ENCODE assay signal across 7 cellular contexts in genomic region chr13:35157143-35157755, GRCh38.
DNase-seq lines count a peak whose midpoint lies in the region; ATAC-seq, FAIRE-seq and TF ChIP-seq lines count a peak whose summit lies in the region.

No MANE protein-coding gene starts in this region.

- no peak overlapping the region for H2BK12ac ChIP-seq in mesenchymal stem cell (ENCODE audit: low read length in 2 of 2)

- H3K79me1 ChIP-seq in mesenchymal stem cell (replicated peaks; ENCODE audit: low read length, poor library complexity, severe bottlenecking), result peaks cover 2% of the 10 kb centered on the region

- WGBS in mesenchymal stem cell, result no CpG with 5 or more reads among the region's 3 CpGs

- in situ Hi-C loops in KBM-7 (cut with MboI; ENCODE audit: low pct_unique_long_range_greater_than_20kb, low sequenced_read_pairs), result no loop called here

- H3K27me3 ChIP-seq in mesenchymal stem cell (ENCODE audit: control insufficient read depth in 1 of 2, insufficient read depth in 1 of 2, low read length in 2 of 2), result no peaks in the 10 kb centered on the region

- TF ChIP-seq CTCF in RWPE1 (conservative IDR thresholded peaks at IDR 0.05; ENCODE audit: low read depth), result peak; percentile 75

- H3K27ac ChIP-seq in RWPE1 (no peak overlapping the region), mesenchymal stem cell (ENCODE audit: low read length, poor library complexity, severe bottlenecking) (no peak overlapping the region)

- DNase-seq in KBM-7 (peak; percentile 74), RWPE1 (ENCODE audit: low spot score) (peak; percentile 38), dedifferentiated amniotic fluid mesenchymal stem cell (ENCODE audit: extremely low spot score) (peak; percentile 68), mesenchymal stem cell (peak; percentile 66), NCI-H128 (lab: John Stamatoyannopoulos, UW; ENCODE audit: unreplicated experiment) (no peak)

- no peak overlapping the region for H3K23ac ChIP-seq in mesenchymal stem cell (ENCODE audit: low read length in 2 of 2)

- no peak overlapping the region for H3K9ac ChIP-seq in mesenchymal stem cell (ENCODE audit: low read length)

- H3K4me2 ChIP-seq in mesenchymal stem cell (ENCODE audit: low read length, poor library complexity, severe bottlenecking), result no peak overlapping the region

- H3K14ac ChIP-seq in mesenchymal stem cell (ENCODE audit: low read length in 2 of 2), result no peak overlapping the region

- CTCF ChIA-PET in RWPE1 (lab: Yijun Ruan, JAX), result interaction anchor here (0.7 kb wide), 1 partner anchor 224 kb away, joined by 3 read pairs; no protein-coding TSS in a partner anchor

- no peak overlapping the region for H2BK15ac ChIP-seq in mesenchymal stem cell (ENCODE audit: low read depth, poor library complexity, severe bottlenecking)

- no peak overlapping the region for H2AFZ ChIP-seq in mesenchymal stem cell (ENCODE audit: low read depth, low read length)

- no peaks in the 10 kb centered on the region for H3K4me1 ChIP-seq in mesenchymal stem cell (ENCODE audit: control insufficient read depth, insufficient read depth, low read depth, low read length)

- H3K4ac ChIP-seq in mesenchymal stem cell (ENCODE audit: low read depth in 1 of 2, low read length in 2 of 2), result no peak overlapping the region

- no peak overlapping the region for H3K4me3 ChIP-seq in mesenchymal stem cell (ENCODE audit: insufficient read depth in 1 of 2, low read depth in 1 of 2, low read length in 2 of 2)

- H4K8ac ChIP-seq in mesenchymal stem cell (ENCODE audit: low read length), result no peak overlapping the region

- H2BK120ac ChIP-seq in mesenchymal stem cell (ENCODE audit: low read depth, low read length), result no peak overlapping the region

- H3K36me3 ChIP-seq in mesenchymal stem cell (ENCODE audit: control insufficient read depth in 1 of 2, insufficient read depth in 2 of 2, low read depth in 1 of 2, low read length in 2 of 2), result no peaks in the 10 kb centered on the region

- H3K9me3 ChIP-seq in mesenchymal stem cell (ENCODE audit: control insufficient read depth, low read length), result no peaks in the 10 kb centered on the region

- peak; percentile 81 for ATAC-seq in GM21367 (IDR thresholded peaks at IDR 0.05; ENCODE audit: unreplicated experiment)

- no peak overlapping the region for H4K91ac ChIP-seq in mesenchymal stem cell (ENCODE audit: low read length)

- FAIRE-seq in G401.6 (lab: Jason Lieb, UNC), result peak; percentile 96

- no peak overlapping the region for H3K18ac ChIP-seq in mesenchymal stem cell (ENCODE audit: low read depth in 1 of 2, low read length in 2 of 2)

- POLR2A ChIA-PET in RWPE1 (lab: Yijun Ruan, JAX; ENCODE audit: low non-redundant PET), result no interaction called here

- H2AK5ac ChIP-seq in mesenchymal stem cell (ENCODE audit: low read length, severe bottlenecking), result no peak overlapping the region

- H2BK5ac ChIP-seq in mesenchymal stem cell (ENCODE audit: low read depth, low read length, poor library complexity, severe bottlenecking), result no peak overlapping the region
